14 cellular contexts compared by ENCODE assay signal in genomic region chr1:70211536-70211935, GRCh38.
"Had no signal": no experiment of that assay in that cellular context is flagged by ENCODE, and none has a peak within 500 bp of the region (broad histone marks: within the 10 kb centered on the region; RNA-seq: fewer than 3 reads in every experiment).

No MANE protein-coding gene starts in this region.

- H3K4me3 Mint-ChIP-seq: activated naive CD4-positive, alpha-beta T cell treated with anti-CD3 and anti-CD28 coated beads, Interleukin-2, amount 50 U/mL, for 24 hours; neural crest cell had no signal

- DNase-seq: activated CD4-positive, alpha-beta T cell treated with anti-CD3 and anti-CD28 coated beads, Interleukin-2, amount 50 U/mL, for 4 hours; activated effector memory CD4-positive, alpha-beta T cell treated with Interleukin-2 at 50 U/mL for 16 hours; colonic mucosa; kidney; left ventricle myocardium inferior; sigmoid colon; stimulated activated CD4-positive, alpha-beta T cell treated with anti-CD3 and anti-CD28 coated beads, Interleukin-12 subunit alpha, Interleukin-12 subunit beta, amount 100 ng/mL, for 4 hours; stimulated activated naive CD4-positive, alpha-beta T cell treated with Interleukin-2 at 50 U/mL for 16 hours; testis; upper lobe of right lung had no signal

- H3K27me3 ChIP-seq: ascending aorta, colonic mucosa, gastroesophageal sphincter, sigmoid colon, testis, upper lobe of right lung had no signal

- H3K27me3 Mint-ChIP-seq: activated naive CD4-positive, alpha-beta T cell treated with anti-CD3 and anti-CD28 coated beads, Interleukin-2, amount 50 U/mL, for 24 hours had no signal

- H3K27ac Mint-ChIP-seq: activated naive CD4-positive, alpha-beta T cell treated with anti-CD3 and anti-CD28 coated beads, Interleukin-2, amount 50 U/mL, for 24 hours had no signal

- H3K27ac ChIP-seq: ascending aorta, colonic mucosa, left ventricle myocardium inferior, sigmoid colon, upper lobe of right lung had no signal

- H3K9me3 ChIP-seq: ascending aorta, colonic mucosa, gastroesophageal sphincter, left ventricle myocardium inferior, sigmoid colon, testis, upper lobe of right lung had no signal

- H3K4me3 ChIP-seq: ascending aorta, colonic mucosa, gastroesophageal sphincter, left ventricle myocardium inferior, sigmoid colon, testis, upper lobe of right lung had no signal

- H3K4me1 ChIP-seq: colonic mucosa had no signal

- H3K36me3 ChIP-seq: colonic mucosa had no signal

- H3K9me3 Mint-ChIP-seq: activated naive CD4-positive, alpha-beta T cell treated with anti-CD3 and anti-CD28 coated beads, Interleukin-2, amount 50 U/mL, for 24 hours; neural crest cell had no signal

- ATAC-seq: gastroesophageal sphincter, upper lobe of right lung had no signal
